ENCODE assay signal across 10 cellular contexts in the genomic region with DNA sequence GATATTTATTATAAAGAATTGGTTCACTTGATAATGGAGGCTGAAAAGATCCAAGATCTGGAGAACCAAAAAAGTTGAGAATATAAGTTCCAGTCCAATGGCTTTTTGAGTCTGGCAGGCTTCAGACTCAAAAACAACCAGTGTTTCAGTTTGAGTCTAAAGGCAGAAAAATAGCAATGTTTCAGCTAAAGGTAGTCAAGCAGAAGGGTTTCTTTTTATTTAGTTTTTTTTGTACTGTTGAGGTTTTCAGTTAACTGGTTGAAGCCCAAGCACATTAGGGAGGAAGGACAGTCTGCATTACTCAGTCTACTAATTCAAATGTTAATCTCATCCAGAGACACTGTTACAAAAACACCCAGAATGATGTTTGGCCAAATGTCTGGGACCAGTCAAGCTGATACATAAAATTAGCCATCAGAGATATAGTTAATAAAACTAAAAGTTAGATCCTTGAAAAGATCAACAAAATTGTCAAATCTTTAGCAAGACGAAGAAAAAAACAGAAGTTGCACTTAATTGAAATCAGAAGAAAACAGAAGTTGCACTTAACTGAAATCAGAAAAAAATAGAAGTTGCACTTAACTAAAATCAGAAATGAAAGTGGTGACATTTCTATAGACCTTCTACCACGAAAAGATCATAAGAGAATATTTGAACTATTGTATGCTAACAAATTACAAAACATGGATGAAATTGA.
A peak's percentile ranks its signal among the peaks of the same experiment; 100 is the strongest.
DNase-seq lines count a peak whose midpoint lies in the region; ATAC-seq and TF ChIP-seq lines count a peak whose summit lies in the region.
"Had no signal": no experiment of that assay in that cellular context is flagged by ENCODE, and none has a peak within 500 bp of the region (broad histone marks: within the 10 kb centered on the region; RNA-seq: fewer than 3 reads in every experiment).

No MANE protein-coding gene starts in this region.

- H3K4me3 Mint-ChIP-seq in osteocyte (ENCODE audit: unreplicated experiment) (no peak overlapping the region), MCF 10A (ENCODE audit: unreplicated experiment) (no peak overlapping the region)
- H3K4me3 Mint-ChIP-seq: nephron progenitor cell; stimulated activated naive CD8-positive, alpha-beta T cell treated with anti-CD3 and anti-CD28 coated beads, Interleukin-15, amount 100 ng/mL, for 72 hours had no signal

- ATAC-seq in GM18508 (IDR thresholded peaks at IDR 0.05; ENCODE audit: insufficient read depth, unreplicated experiment) = peak; percentile 88
- ATAC-seq in GM21423 (IDR thresholded peaks at IDR 0.05; ENCODE audit: unreplicated experiment) = peak; percentile 74
- ATAC-seq in HG03066 (IDR thresholded peaks at IDR 0.05; ENCODE audit: low read depth, unreplicated experiment) = peak; percentile 80
- ATAC-seq: stimulated activated naive CD8-positive, alpha-beta T cell treated with anti-CD3 and anti-CD28 coated beads, Interleukin-15, amount 100 ng/mL, for 72 hours had no signal

- H3K4me1 Mint-ChIP-seq in osteocyte (ENCODE audit: unreplicated experiment) (peaks cover 5% of the 10 kb centered on the region), MCF 10A (ENCODE audit: insufficient read depth, unreplicated experiment) (peaks cover 8% of the 10 kb centered on the region)
- H3K4me1 Mint-ChIP-seq: nephron progenitor cell; stimulated activated naive CD8-positive, alpha-beta T cell treated with anti-CD3 and anti-CD28 coated beads, Interleukin-15, amount 100 ng/mL, for 72 hours had no signal

- no peaks in the 10 kb centered on the region for H3K27me3 Mint-ChIP-seq in osteocyte (ENCODE audit: unreplicated experiment)
- no peaks in the 10 kb centered on the region for H3K27me3 Mint-ChIP-seq in MCF 10A (ENCODE audit: insufficient read depth, unreplicated experiment)
- H3K27me3 Mint-ChIP-seq: stimulated activated naive CD8-positive, alpha-beta T cell treated with anti-CD3 and anti-CD28 coated beads, Interleukin-15, amount 100 ng/mL, for 72 hours had no signal

- H3K9me3 Mint-ChIP-seq in osteocyte (ENCODE audit: unreplicated experiment) = peaks cover 13% of the 10 kb centered on the region
- no peaks in the 10 kb centered on the region for H3K9me3 Mint-ChIP-seq in MCF 10A (ENCODE audit: unreplicated experiment)
- H3K9me3 Mint-ChIP-seq: nephron progenitor cell had no signal

- no peak overlapping the region for H3K27ac Mint-ChIP-seq in osteocyte (ENCODE audit: unreplicated experiment)
- no peak overlapping the region for H3K27ac Mint-ChIP-seq in MCF 10A (ENCODE audit: low read depth, unreplicated experiment)
- H3K27ac Mint-ChIP-seq: nephron progenitor cell; stimulated activated naive CD8-positive, alpha-beta T cell treated with anti-CD3 and anti-CD28 coated beads, Interleukin-15, amount 100 ng/mL, for 72 hours had no signal

- CTCF ChIA-PET in MCF 10A (lab: Yijun Ruan, JAX) = interaction anchor here (0.6 to 0.7 kb wide), 2 partner anchors 57 to 115 kb away, joined by 3 read pairs; no protein-coding TSS in a partner anchor

- no peaks in the 10 kb centered on the region for H3K36me3 Mint-ChIP-seq in osteocyte (ENCODE audit: unreplicated experiment)
- H3K36me3 Mint-ChIP-seq in MCF 10A (ENCODE audit: insufficient read depth, unreplicated experiment) = no peaks in the 10 kb centered on the region

- no TSS peak for BruUV-seq in MCF 10A (replicated peaks; lab: Mats Ljungman, UMichigan)

- intact Hi-C loops in MCF 10A (cut with micrococcal nuclease) = no loop called here

- POLR2A ChIA-PET in MCF 10A (lab: Yijun Ruan, JAX) = no interaction called here

- TF ChIP-seq CTCF in osteocyte (IDR thresholded peaks at IDR 0.05) = no peak
- no peak for TF ChIP-seq CTCF in MCF 10A (IDR thresholded peaks at IDR 0.05; ENCODE audit: unreplicated experiment)

- DNase-seq in NOMO-1 treated with dmso at 0.1 percent for 144 hours (lab: John Stamatoyannopoulos, UW; ENCODE audit: unreplicated experiment) = peak; percentile 26
- DNase-seq in osteocyte (ENCODE audit: extremely low spot score, unreplicated experiment) = no peak
- DNase-seq in activated CD4-positive, CD25-positive, alpha-beta regulatory T cell treated with anti-CD3 and anti-CD28 coated beads, Interleukin-2, amount 50 U/mL, for 72 hours = no peak
- no peak for DNase-seq in NCI-H526 (lab: John Stamatoyannopoulos, UW)
- no peak for DNase-seq in MCF 10A (ENCODE audit: unreplicated experiment)
- DNase-seq: nephron progenitor cell; stimulated activated naive CD8-positive, alpha-beta T cell treated with anti-CD3 and anti-CD28 coated beads, Interleukin-15, amount 100 ng/mL, for 72 hours had no signal
